ENCODE assay signal across 27 cellular contexts in the genomic region with DNA sequence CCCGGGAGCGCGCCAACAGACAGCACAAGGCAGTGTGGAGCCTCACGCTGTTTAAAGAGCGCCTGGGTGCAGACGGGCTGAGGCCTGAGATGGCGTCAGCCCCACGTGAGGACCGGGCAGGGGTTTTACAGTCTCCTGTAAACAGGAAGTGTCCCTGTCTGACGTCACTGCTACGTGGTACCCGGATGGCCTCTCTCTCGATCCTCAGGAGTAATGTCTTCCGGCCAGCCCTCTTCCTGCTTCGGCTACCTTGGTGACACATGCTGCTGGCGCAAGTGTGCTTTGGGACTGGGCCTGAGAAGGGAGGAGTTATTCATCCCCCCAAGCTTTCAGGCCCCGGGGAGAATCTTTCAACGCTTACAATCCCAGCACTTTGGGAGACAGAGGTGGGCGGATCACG. TPM values are rescaled to one million over a fixed set of nuclear protein-coding genes. Genes with fewer than 3 reads are reported as not detected.
DNase-seq lines count a peak whose midpoint lies in the region; ATAC-seq and TF ChIP-seq lines count a peak whose summit lies in the region.
"Had no signal": no experiment of that assay in that cellular context is flagged by ENCODE, and none has a peak within 500 bp of the region (broad histone marks: within the 10 kb centered on the region; RNA-seq: fewer than 3 reads in every experiment).

No MANE protein-coding gene starts in this region.

- no peak for TF ChIP-seq EP300 in stomach (IDR thresholded peaks at IDR 0.05)

- no peaks in the 10 kb centered on the region for H3K4me1 Mint-ChIP-seq in Caco-2 (ENCODE audit: low read depth, unreplicated experiment)

- H3K27me3 ChIP-seq in Caco-2 (replicated peaks; ENCODE audit: control insufficient read depth, insufficient read depth, low read length) (no peaks in the 10 kb centered on the region), esophagus squamous epithelium (no peaks in the 10 kb centered on the region), stomach (no peaks in the 10 kb centered on the region)
- H3K27me3 ChIP-seq: ascending aorta; BLaER1 treated with 17β-estradiol and CSF1 and Interleukin-3, amounts not matched to agents 10 nM and 100 nM; dorsolateral prefrontal cortex; left lung; tibial nerve had no signal

- H3K4me1 ChIP-seq in Caco-2 (peaks cover 15% of the 10 kb centered on the region; the same call in 1 of the 2 replicates), esophagus squamous epithelium (peaks cover 5 to 44% (median 17%) of the 10 kb centered on the region in 3 donors), stomach (peaks cover 5 to 52% (median 33%) of the 10 kb centered on the region in 4 donors)
- H3K4me1 ChIP-seq: ascending aorta had no signal

- H3K27me3 Mint-ChIP-seq in Caco-2 (ENCODE audit: insufficient read depth, unreplicated experiment): no peaks in the 10 kb centered on the region
- H3K27me3 Mint-ChIP-seq: activated naive CD8-positive, alpha-beta T cell treated with anti-CD3 and anti-CD28 coated beads for 36 hours; naive thymus-derived CD4-positive, alpha-beta T cell; stimulated activated naive CD8-positive, alpha-beta T cell treated with anti-CD3 and anti-CD28 coated beads, Interleukin-15, amount 100 ng/mL, for 72 hours had no signal

- H3K27ac Mint-ChIP-seq in Caco-2 (ENCODE audit: unreplicated experiment): peak overlapping the region; percentile 70
- H3K27ac Mint-ChIP-seq: activated CD8-positive, alpha-beta T cell treated with anti-CD3 and anti-CD28 coated beads, Interleukin-2, amount 10 ng/mL, durations not matched to agents 7 days and 5 days; activated naive CD8-positive, alpha-beta T cell treated with anti-CD3 and anti-CD28 coated beads for 36 hours; stimulated activated naive CD8-positive, alpha-beta T cell treated with anti-CD3 and anti-CD28 coated beads, Interleukin-15, amount 100 ng/mL, for 72 hours had no signal

- POLR2A ChIA-PET in Caco-2 (lab: Charles Lee): no interaction called here
- POLR2A ChIA-PET in RWPE1 (lab: Yijun Ruan, JAX; ENCODE audit: low non-redundant PET): no interaction called here

- DNase-seq in Caco-2: no peak
- no peak for DNase-seq in RWPE1 (ENCODE audit: low spot score)
- DNase-seq in esophagus squamous epithelium (lab: John Stamatoyannopoulos, UW): no peak
- DNase-seq in stomach: no peak
- DNase-seq in activated gamma-delta T cell (lab: John Stamatoyannopoulos, UW): no peak
- DNase-seq: activated CD8-positive, alpha-beta T cell treated with anti-CD3 and anti-CD28 coated beads, Interleukin-2, amount 10 ng/mL, durations not matched to agents 7 days and 5 days; activated naive CD8-positive, alpha-beta T cell treated with anti-CD3 and anti-CD28 coated beads for 36 hours; activated T-cell treated with anti-CD3 and anti-CD28 coated beads for 4 hours; central memory CD4-positive, alpha-beta T cell; dorsolateral prefrontal cortex; naive thymus-derived CD4-positive, alpha-beta T cell; NCI-H2029; NCI-H526; NK-92 treated with Interleukin-12 subunit alpha and Interleukin-12 subunit beta, amount 100 ng/mL, for 24 hours; PC-9; stimulated activated CD4-positive, alpha-beta T cell treated with anti-CD3 and anti-CD28 coated beads, Interleukin-1b, Interleukin-23, amount 100 ng/mL, for 48 hours; stimulated activated CD8-positive, alpha-beta memory T cell treated with anti-CD3 and anti-CD28 coated beads, Interleukin-4, amount 100 ng/mL, for 48 hours; stimulated activated naive CD8-positive, alpha-beta T cell treated with anti-CD3 and anti-CD28 coated beads, Interleukin-15, amount 100 ng/mL, for 72 hours; T-helper 2 cell had no signal

- ATAC-seq in HG03108 (IDR thresholded peaks at IDR 0.05; ENCODE audit: unreplicated experiment) (no peak), GM21576 (IDR thresholded peaks at IDR 0.05; ENCODE audit: unreplicated experiment) (no peak)
- ATAC-seq: activated CD8-positive, alpha-beta T cell treated with anti-CD3 and anti-CD28 coated beads, Interleukin-2, amount 10 ng/mL, durations not matched to agents 7 days and 5 days; left lung; naive thymus-derived CD4-positive, alpha-beta T cell; stimulated activated naive CD8-positive, alpha-beta T cell treated with anti-CD3 and anti-CD28 coated beads, Interleukin-15, amount 100 ng/mL, for 72 hours had no signal

- no TSS peak for BruUV-seq in Caco-2 (replicated peaks; lab: Mats Ljungman, UMichigan)

- H3K9me3 ChIP-seq in Caco-2 (peaks cover 5% of the 10 kb centered on the region; the same call in 1 of the 2 replicates), esophagus squamous epithelium (no peaks in the 10 kb centered on the region), stomach (no peaks in the 10 kb centered on the region)
- H3K9me3 ChIP-seq: ascending aorta, left lung, tibial nerve had no signal

- peaks cover 9% of the 10 kb centered on the region for H3K36me3 Mint-ChIP-seq in Caco-2 (ENCODE audit: insufficient read depth, unreplicated experiment)

- CTCF ChIA-PET in Caco-2 (lab: Charles Lee) (no interaction called here), RWPE1 (lab: Yijun Ruan, JAX) (no interaction called here)

- H3K36me3 ChIP-seq in Caco-2 (ENCODE audit: control insufficient read depth, insufficient read depth, low read length): no peaks in the 10 kb centered on the region
- no peaks in the 10 kb centered on the region for H3K36me3 ChIP-seq in esophagus squamous epithelium
- no peaks in the 10 kb centered on the region for H3K36me3 ChIP-seq in stomach
- H3K36me3 ChIP-seq: ascending aorta, left lung had no signal

- no peak overlapping the region for H3K4me3 ChIP-seq in Caco-2 (ENCODE audit: low read depth, low read length)
- no peak overlapping the region for H3K4me3 ChIP-seq in esophagus squamous epithelium
- no peak overlapping the region for H3K4me3 ChIP-seq in stomach
- H3K4me3 ChIP-seq: ascending aorta, dorsolateral prefrontal cortex, left lung, PC-9, smooth muscle cell, tibial nerve had no signal

- TF ChIP-seq CTCF in Caco-2 (IDR thresholded peaks at IDR 0.05; ENCODE audit: insufficient read depth in 1 of 2, low read depth in 1 of 2, low read length in 1 of 2, severe bottlenecking in 1 of 2, unreplicated experiment in 1 of 2) (no peak), RWPE1 (conservative IDR thresholded peaks at IDR 0.05; ENCODE audit: low read depth) (no peak), esophagus squamous epithelium (IDR thresholded peaks at IDR 0.05) (no peak), stomach (IDR thresholded peaks at IDR 0.05) (no peak)

- TF ChIP-seq POLR2A in esophagus squamous epithelium (IDR thresholded peaks at IDR 0.05): no peak
- no peak for TF ChIP-seq POLR2A in stomach (IDR thresholded peaks at IDR 0.05)

- H3K4me3 Mint-ChIP-seq in Caco-2 (ENCODE audit: unreplicated experiment): no peak overlapping the region
- H3K4me3 Mint-ChIP-seq: activated CD8-positive, alpha-beta T cell treated with anti-CD3 and anti-CD28 coated beads, Interleukin-2, amount 10 ng/mL, durations not matched to agents 7 days and 5 days; activated naive CD8-positive, alpha-beta T cell treated with anti-CD3 and anti-CD28 coated beads for 36 hours; mesothelial cell of epicardium; stimulated activated naive CD8-positive, alpha-beta T cell treated with anti-CD3 and anti-CD28 coated beads, Interleukin-15, amount 100 ng/mL, for 72 hours had no signal

- no peaks in the 10 kb centered on the region for H3K9me3 Mint-ChIP-seq in Caco-2 (ENCODE audit: unreplicated experiment)
- H3K9me3 Mint-ChIP-seq: stimulated activated naive CD8-positive, alpha-beta T cell treated with anti-CD3 and anti-CD28 coated beads, Interleukin-15, amount 100 ng/mL, for 72 hours had no signal

- intact Hi-C loops in Caco-2 (cut with micrococcal nuclease; ENCODE audit: unreplicated experiment) (loop anchor here (5.0 kb wide), 1 partner anchor 100 kb away; a partner anchor contains a TSS), esophagus squamous epithelium (cut with DNase I) (no loop called here), stomach (cut with DNase I; ENCODE audit: low total_unique reads) (no loop called here)

- WGBS in esophagus squamous epithelium, 2 donors: 88% methylated on average over 13 of the region's 20 CpGs; no CpG with 5 or more reads in 1 of the 2 donors
- WGBS in stomach, 5 donors: 88 to 94% (median 91%) methylated on average over 20 of the region's 20 CpGs

- H3K27ac ChIP-seq in RWPE1 (peak overlapping the region; percentile 32), esophagus squamous epithelium (peak overlapping the region in 3 of 4 donors; percentile 39 to 83 (median 71)), stomach (peak overlapping the region in 3 of 5 donors; percentile 82 to 88 (median 84))
- H3K27ac ChIP-seq: ascending aorta, dorsolateral prefrontal cortex had no signal

RNA-seq across cellular contexts. Expression of a gene that starts 41.2 kb away (rescaled TPM):
- total RNA-seq in Caco-2 (2022): 14.8 and 15.3 TPM in 2 replicates
- total RNA-seq in esophagus squamous epithelium: 10 to 100 TPM in 2 of 4 donors, 1 to 10 TPM in 2; 7.5 to 31.5 (median 12.4) TPM
- 10 to 100 TPM; 15.9 to 42.8 (median 38.7) TPM for total RNA-seq in stomach
- 1 to 10 TPM; 4.5 to 6.7 (median 6.1) TPM for polyA plus RNA-seq in stomach

RNA-seq across cellular contexts. Expression of a gene that starts 41.4 kb away (rescaled TPM):
- total RNA-seq in Caco-2 (2022): 23.4 and 23.9 TPM in 2 replicates
- 10 to 100 TPM in 3 of 4 donors, 1 to 10 TPM in 1; 6.2 to 17.7 (median 12.4) TPM for total RNA-seq in esophagus squamous epithelium
- total RNA-seq in stomach: 10 to 100 TPM in 3 of 5 donors, 1 to 10 TPM in 2; 4.7 to 34.8 (median 13.3) TPM
- 10 to 100 TPM in 1 of 3 donors, 1 to 10 TPM in 2; 5.8 to 12.1 (median 9.7) TPM for polyA plus RNA-seq in stomach

Comparison
In these comparisons a context has a peak if more than half of its experiments do, and no peak if none do; other contexts are left out.
1. H3K27ac ChIP-seq: peak in every context shown above with its lines; median percentile 84 in stomach; 71 in esophagus squamous epithelium; 32 in RWPE1.